In genomic region chr7:129163875-129164544, GRCh38 we compare ENCODE assay signal across 1 cellular context.
TF ChIP-seq lines count a peak whose summit lies in the region.

No MANE protein-coding gene starts in this region.

TF ChIP-seq in liver, 16 proteins besides CTCF, POLR2A, EP300 and RAD21 (continued from another document):
- TF ChIP-seq REST (IDR thresholded peaks at IDR 0.05), result no peak
- TF ChIP-seq, protein P1, sequence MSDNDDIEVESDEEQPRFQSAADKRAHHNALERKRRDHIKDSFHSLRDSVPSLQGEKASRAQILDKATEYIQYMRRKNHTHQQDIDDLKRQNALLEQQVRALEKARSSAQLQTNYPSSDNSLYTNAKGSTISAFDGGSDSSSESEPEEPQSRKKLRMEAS (IDR thresholded peaks at IDR 0.05), result no peak
